19 cellular contexts compared by ENCODE assay signal in the genomic region with DNA sequence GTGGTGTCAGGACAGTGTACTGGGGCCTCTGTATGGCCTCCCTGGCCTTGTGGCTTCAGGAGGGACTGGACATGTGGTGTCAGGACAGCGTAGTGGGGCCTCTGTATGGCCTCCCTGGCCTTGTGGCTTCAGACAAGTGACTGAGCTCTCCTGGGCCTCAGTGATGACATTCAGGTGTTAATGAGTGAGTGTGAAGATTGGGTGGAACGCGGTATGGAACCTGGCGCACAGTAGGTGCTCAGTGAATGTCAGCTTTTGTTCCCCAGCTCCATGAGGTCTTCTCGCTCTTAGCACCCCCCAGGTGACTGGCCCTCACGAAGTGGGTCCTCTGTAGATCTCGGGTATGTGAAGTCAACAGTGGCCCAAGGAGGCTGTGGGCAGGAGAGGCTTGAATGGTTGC.
"Had no signal": no experiment of that assay in that cellular context is flagged by ENCODE, and none has a peak within 500 bp of the region (broad histone marks: within the 10 kb centered on the region; RNA-seq: fewer than 3 reads in every experiment).

No MANE protein-coding gene starts in this region.

- H3K9ac ChIP-seq: parathyroid adenoma had no signal

- H3K4me2 ChIP-seq: smooth muscle cell had no signal

- H3K4me3 ChIP-seq: smooth muscle cell, thoracic aorta, upper lobe of left lung had no signal

- H3K36me3 ChIP-seq: thoracic aorta, upper lobe of left lung had no signal

- DNase-seq: activated CD4-positive, alpha-beta T cell treated with anti-CD3 and anti-CD28 coated beads, Interleukin-2, amount 10 ng/mL, durations not matched to agents 24 days and 14 days; activated CD4-positive, CD25-positive, alpha-beta regulatory T cell; activated CD8-positive, alpha-beta T cell treated with anti-CD3 and anti-CD28 coated beads for 36 hours; activated gamma-delta T cell; activated T-cell treated with anti-CD3 and anti-CD28 coated beads, Interleukin-2, amount 50 U/mL, for 72 hours; amniotic stem cell; effector memory CD8-positive, alpha-beta T cell; foreskin fibroblast; mesenchymal stem cell; naive thymus-derived CD8-positive, alpha-beta T cell; stimulated activated CD4-positive, alpha-beta T cell treated with anti-CD3 and anti-CD28 coated beads, Interleukin-4, amount 100 ng/mL, for 1 hour had no signal

- H3K27me3 ChIP-seq: neutrophil, upper lobe of left lung had no signal

- H3K9me3 ChIP-seq: neutrophil, thoracic aorta, upper lobe of left lung had no signal

- H3K27ac ChIP-seq: neutrophil, parathyroid adenoma, thoracic aorta, upper lobe of left lung had no signal

- H3K27me3 Mint-ChIP-seq: activated CD4-positive, alpha-beta T cell treated with anti-CD3 and anti-CD28 coated beads, Interleukin-2, amount 10 ng/mL, durations not matched to agents 24 days and 14 days; activated CD8-positive, alpha-beta T cell treated with anti-CD3 and anti-CD28 coated beads for 36 hours; effector memory CD8-positive, alpha-beta T cell; naive thymus-derived CD8-positive, alpha-beta T cell had no signal

- H3K9me3 Mint-ChIP-seq: activated CD4-positive, alpha-beta T cell treated with anti-CD3 and anti-CD28 coated beads, Interleukin-2, amount 10 ng/mL, durations not matched to agents 24 days and 14 days; activated CD8-positive, alpha-beta T cell treated with anti-CD3 and anti-CD28 coated beads for 36 hours; activated naive CD4-positive, alpha-beta T cell treated with anti-CD3 and anti-CD28 coated beads, Interleukin-2, amount 50 U/mL, for 72 hours; activated T-cell treated with anti-CD3 and anti-CD28 coated beads, Interleukin-2, amount 50 U/mL, for 72 hours; effector memory CD8-positive, alpha-beta T cell; naive thymus-derived CD8-positive, alpha-beta T cell; T-helper 2 cell treated with Interferon-gamma antibody and Interleukin-4, amounts not matched to agents 5 μg/mL and 100 μg/mL, for 36 hours had no signal

- H3K4me1 ChIP-seq: parathyroid adenoma, upper lobe of left lung had no signal

- ATAC-seq: activated CD8-positive, alpha-beta T cell treated with anti-CD3 and anti-CD28 coated beads for 36 hours; activated T-cell treated with anti-CD3 and anti-CD28 coated beads, Interleukin-2, amount 50 U/mL, for 72 hours; effector memory CD8-positive, alpha-beta T cell; naive thymus-derived CD8-positive, alpha-beta T cell; sciatic nerve had no signal

- H3K4me3 Mint-ChIP-seq: activated CD4-positive, alpha-beta T cell treated with anti-CD3 and anti-CD28 coated beads, Interleukin-2, amount 10 ng/mL, durations not matched to agents 24 days and 14 days; activated CD8-positive, alpha-beta T cell treated with anti-CD3 and anti-CD28 coated beads for 36 hours; activated T-cell treated with anti-CD3 and anti-CD28 coated beads, Interleukin-2, amount 50 U/mL, for 72 hours; effector memory CD8-positive, alpha-beta T cell; naive thymus-derived CD8-positive, alpha-beta T cell; T-helper 2 cell treated with Interferon-gamma antibody and Interleukin-4, amounts not matched to agents 5 μg/mL and 100 μg/mL, for 36 hours had no signal

- H3K27ac Mint-ChIP-seq: activated CD4-positive, alpha-beta T cell treated with anti-CD3 and anti-CD28 coated beads, Interleukin-2, amount 10 ng/mL, durations not matched to agents 24 days and 14 days; activated CD8-positive, alpha-beta T cell treated with anti-CD3 and anti-CD28 coated beads for 36 hours; activated naive CD4-positive, alpha-beta T cell treated with anti-CD3 and anti-CD28 coated beads, Interleukin-2, amount 50 U/mL, for 72 hours; activated T-cell treated with anti-CD3 and anti-CD28 coated beads, Interleukin-2, amount 50 U/mL, for 72 hours; effector memory CD8-positive, alpha-beta T cell; T-helper 2 cell treated with Interferon-gamma antibody and Interleukin-4, amounts not matched to agents 5 μg/mL and 100 μg/mL, for 36 hours had no signal

- H2AFZ ChIP-seq: parathyroid adenoma had no signal
